ENCODE assay signal across 1 cellular context in the genomic region with DNA sequence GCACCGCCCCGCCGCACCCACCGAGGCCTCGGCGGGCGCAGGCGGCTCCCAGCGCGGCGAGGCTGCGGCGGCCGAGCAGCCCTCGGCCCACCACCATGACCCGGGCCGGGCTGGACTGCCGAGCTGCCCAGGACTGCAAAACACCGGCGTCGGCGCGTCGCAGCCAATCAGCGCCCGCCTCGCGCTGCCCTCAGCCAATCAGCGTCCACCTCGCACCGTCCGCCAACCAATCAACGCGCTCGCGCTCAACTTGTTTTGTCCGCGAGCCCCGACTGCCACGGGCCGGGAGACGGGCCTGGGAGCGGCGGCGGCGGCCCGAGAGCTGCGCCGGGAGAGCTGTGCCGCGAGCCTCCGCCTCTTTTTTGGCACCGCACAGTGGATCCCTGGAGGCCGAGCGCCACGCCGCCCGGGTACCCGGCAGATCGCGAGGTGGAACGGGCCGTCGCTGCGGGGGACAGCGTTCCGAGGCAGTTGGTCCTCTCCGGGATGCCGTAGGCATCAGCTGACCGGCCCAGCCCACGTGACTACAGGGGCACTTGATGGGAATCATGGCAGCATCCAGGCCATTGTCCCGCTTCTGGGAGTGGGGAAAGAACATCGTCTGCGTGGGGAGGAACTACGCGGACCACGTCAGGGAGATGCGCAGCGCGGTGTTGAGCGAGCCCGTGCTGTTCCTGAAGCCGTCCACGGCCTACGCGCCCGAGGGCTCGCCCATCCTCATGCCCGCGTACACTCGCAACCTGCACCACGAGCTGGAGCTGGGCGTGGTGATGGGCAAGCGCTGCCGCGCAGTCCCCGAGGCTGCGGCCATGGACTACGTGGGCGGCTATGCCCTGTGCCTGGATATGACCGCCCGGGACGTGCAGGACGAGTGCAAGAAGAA.
TF ChIP-seq lines count a peak whose summit lies in the region.

A gene (plus strand): TSS at position 516 of the 883 bp plus-strand sequence. CDS start 33 bp downstream, at position 549.
A gene (minus strand): TSS at position 135 of the 883 bp plus-strand sequence. CDS start 38 bp downstream, at position 97.

TF ChIP-seq in H1, 55 proteins besides CTCF, POLR2A, EP300 and RAD21 (continued from another document):
- TF ChIP-seq EZH2 (IDR thresholded peaks at IDR 0.05; ENCODE audit: low read depth, low read length, severe bottlenecking) (no peak), BACH1 (IDR thresholded peaks at IDR 0.05; ENCODE audit: low read length) (no peak; the same call in 1 of the 2 replicates), CEBPB (IDR thresholded peaks at IDR 0.05; ENCODE audit: low read depth, low read length) (no peak; the same call in 1 of the 2 replicates)
